Comparison of ENCODE assay signal across 29 cellular contexts in the genomic region with DNA sequence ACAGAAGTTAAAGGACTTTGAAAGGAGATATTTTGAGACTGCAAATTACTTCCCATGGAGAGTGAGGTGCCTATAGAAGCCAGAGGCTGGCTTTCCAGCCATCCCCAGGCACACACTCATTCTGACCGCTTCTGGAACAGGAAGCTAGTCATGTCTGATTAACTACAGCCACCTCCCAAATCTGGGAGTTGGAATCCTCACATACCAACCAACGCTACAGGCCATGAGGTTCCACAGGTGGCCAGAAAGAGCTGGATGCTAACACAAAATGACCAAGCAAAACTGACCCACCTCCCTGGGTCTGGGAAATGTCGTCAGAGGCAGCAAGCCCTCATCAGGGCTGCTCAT.
DNase-seq lines count a peak whose midpoint lies in the region; ATAC-seq and TF ChIP-seq lines count a peak whose summit lies in the region.
"Had no signal": no experiment of that assay in that cellular context is flagged by ENCODE, and none has a peak within 500 bp of the region (broad histone marks: within the 10 kb centered on the region; RNA-seq: fewer than 3 reads in every experiment).

No MANE protein-coding gene starts in this region.

- no peaks in the 10 kb centered on the region for H3K27me3 ChIP-seq in PC-3 (ENCODE audit: low read length)
- no peaks in the 10 kb centered on the region for H3K27me3 ChIP-seq in Peyer's patch
- H3K27me3 ChIP-seq: BLaER1, body of pancreas, colonic mucosa, vagina had no signal

- POLR2A ChIA-PET in PC-3 (lab: Charles Lee; ENCODE audit: unreplicated experiment), result no interaction called here
- POLR2A ChIA-PET in activated CD4-positive, alpha-beta T cell treated with anti-CD3 and anti-CD28 coated beads for 36 hours (lab: Charles Lee), result no interaction called here

- H3K36me3 ChIP-seq in PC-3 (ENCODE audit: low read depth, low read length) (no peaks in the 10 kb centered on the region), Peyer's patch (no peaks in the 10 kb centered on the region)
- H3K36me3 ChIP-seq: BLaER1, colonic mucosa, HAP-1, vagina had no signal

- CTCF ChIA-PET in PC-3 (lab: Charles Lee), result no interaction called here
- CTCF ChIA-PET in activated CD4-positive, alpha-beta T cell treated with anti-CD3 and anti-CD28 coated beads for 36 hours (lab: Charles Lee), result interaction anchor here (1.3 kb wide), 2 partner anchors 15 to 412 kb away, joined by 4 to 5 read pairs; no protein-coding TSS in a partner anchor

- H3K27ac ChIP-seq in PC-3 (ENCODE audit: low read length) (no peak overlapping the region), Peyer's patch (no peak overlapping the region)
- H3K27ac ChIP-seq: BLaER1, body of pancreas, colonic mucosa, vagina had no signal

- H3K9me2 ChIP-seq in PC-3 (replicated peaks; ENCODE audit: low read length), result no peaks in the 10 kb centered on the region

- H3K4me1 Mint-ChIP-seq in activated CD4-positive, alpha-beta T cell treated with anti-CD3 and anti-CD28 coated beads for 36 hours, result peaks cover 11% of the 10 kb centered on the region
- H3K4me1 Mint-ChIP-seq: naive B cell had no signal

- TF ChIP-seq POLR2A in Peyer's patch (IDR thresholded peaks at IDR 0.05), result no peak

- H3K4me3 Mint-ChIP-seq in activated CD4-positive, alpha-beta T cell treated with anti-CD3 and anti-CD28 coated beads for 36 hours, result no peak overlapping the region
- H3K4me3 Mint-ChIP-seq: activated CD4-positive, alpha-beta memory T cell treated with anti-CD3 and anti-CD28 coated beads, Interleukin-2, amount 10 ng/mL, durations not matched to agents 7 days and 5 days; effector memory CD8-positive, alpha-beta T cell; IgD-negative memory B cell; naive B cell had no signal

- DNase-seq in EL, result peak; percentile 9
- peak; percentile 35 for DNase-seq in PC-3
- peak; percentile 59 for DNase-seq in dermis blood vessel endothelial cell
- DNase-seq in lung microvascular endothelial cell (ENCODE audit: low read depth in 2 of 2), result peak; percentile 21 to 69
- no peak for DNase-seq in epidermal melanocyte (ENCODE audit: insufficient read length, low spot score)
- no peak for DNase-seq in activated CD4-positive, alpha-beta T cell treated with anti-CD3 and anti-CD28 coated beads for 36 hours
- DNase-seq in UCSD-AML1 (lab: John Stamatoyannopoulos, UW; ENCODE audit: unreplicated experiment), result no peak
- no peak for DNase-seq in Peyer's patch
- DNase-seq: activated CD4-positive, alpha-beta memory T cell treated with anti-CD3 and anti-CD28 coated beads, Interleukin-2, amount 10 ng/mL, durations not matched to agents 7 days and 5 days; activated CD4-positive, CD25-positive, alpha-beta regulatory T cell; activated effector memory CD4-positive, alpha-beta T cell treated with anti-CD3 and anti-CD28 coated beads, Interleukin-2, amount 50 U/mL, for 16 hours; body of pancreas; colonic mucosa; COR-L47; effector memory CD8-positive, alpha-beta T cell; left cardiac atrium; mesenchymal stem cell; naive B cell; NCI-H1105 treated with DMSO at 0.1 percent for 48 hours; NCI-H2029; NCI-H226; NCI-H774; stimulated activated CD4-positive, alpha-beta T cell treated with anti-CD3 and anti-CD28 coated beads, Interleukin-12 subunit alpha, Interleukin-12 subunit beta, amount 100 ng/mL, for 4 hours; stimulated activated naive CD8-positive, alpha-beta T cell treated with anti-CD3 and anti-CD28 coated beads, Interleukin-15, Interleukin-2, amounts not matched to agents 100 U/mL and 50 U/mL, for 24 hours; T-helper 9 cell had no signal

- no peaks in the 10 kb centered on the region for H3K36me3 Mint-ChIP-seq in activated CD4-positive, alpha-beta T cell treated with anti-CD3 and anti-CD28 coated beads for 36 hours (ENCODE audit: low read depth)
- H3K36me3 Mint-ChIP-seq: naive B cell had no signal

- H3K4me3 ChIP-seq in PC-3 (ENCODE audit: low read length), result no peak overlapping the region
- H3K4me3 ChIP-seq in Peyer's patch, result no peak overlapping the region
- H3K4me3 ChIP-seq: BLaER1, body of pancreas, colonic mucosa, HAP-1, vagina had no signal

- H3K79me2 ChIP-seq in PC-3 (ENCODE audit: low read length), result no peaks in the 10 kb centered on the region

- peak; percentile 63 for ATAC-seq in PC-3
- no peak for ATAC-seq in activated CD4-positive, alpha-beta T cell treated with anti-CD3 and anti-CD28 coated beads for 36 hours
- ATAC-seq: body of pancreas; effector memory CD8-positive, alpha-beta T cell; stimulated activated naive CD8-positive, alpha-beta T cell treated with anti-CD3 and anti-CD28 coated beads, Interleukin-15, Interleukin-2, amounts not matched to agents 100 U/mL and 50 U/mL, for 24 hours had no signal

- H2AFZ ChIP-seq in PC-3 (ENCODE audit: low read length), result no peak overlapping the region

- TF ChIP-seq CTCF in PC-3 (conservative IDR thresholded peaks at IDR 0.05; ENCODE audit: low read depth, low read length) (no peak), Peyer's patch (IDR thresholded peaks at IDR 0.05) (no peak)

- no peaks in the 10 kb centered on the region for H3K27me3 Mint-ChIP-seq in activated CD4-positive, alpha-beta T cell treated with anti-CD3 and anti-CD28 coated beads for 36 hours
- H3K27me3 Mint-ChIP-seq: activated CD4-positive, alpha-beta memory T cell treated with anti-CD3 and anti-CD28 coated beads, Interleukin-2, amount 10 ng/mL, durations not matched to agents 7 days and 5 days; effector memory CD8-positive, alpha-beta T cell; IgD-negative memory B cell; naive B cell had no signal

- no peaks in the 10 kb centered on the region for H4K20me1 ChIP-seq in PC-3 (ENCODE audit: low read length)
- H4K20me1 ChIP-seq: BLaER1 had no signal

- no peaks in the 10 kb centered on the region for H3K9me3 Mint-ChIP-seq in activated CD4-positive, alpha-beta T cell treated with anti-CD3 and anti-CD28 coated beads for 36 hours (ENCODE audit: low read depth)
- H3K9me3 Mint-ChIP-seq: activated CD4-positive, alpha-beta memory T cell treated with anti-CD3 and anti-CD28 coated beads, Interleukin-2, amount 10 ng/mL, durations not matched to agents 7 days and 5 days; effector memory CD8-positive, alpha-beta T cell; IgD-negative memory B cell; naive B cell had no signal

- no peak overlapping the region for H3K4me2 ChIP-seq in PC-3 (ENCODE audit: low read length)
- H3K4me2 ChIP-seq: BLaER1 had no signal

- no TSS peak for BruUV-seq in PC-3 (replicated peaks; lab: Mats Ljungman, UMichigan)

- H3K9me3 ChIP-seq in PC-3 (ENCODE audit: low read length) (no peaks in the 10 kb centered on the region), Peyer's patch (no peaks in the 10 kb centered on the region)
- H3K9me3 ChIP-seq: BLaER1, body of pancreas, colonic mucosa, HAP-1, vagina had no signal

- H3K9ac ChIP-seq in PC-3 (ENCODE audit: low read length), result no peak overlapping the region
- H3K9ac ChIP-seq: BLaER1 had no signal

- peaks cover 1% of the 10 kb centered on the region; the same call in 1 of the 2 replicates for H3K4me1 ChIP-seq in PC-3 (ENCODE audit: insufficient read depth, low read length)
- H3K4me1 ChIP-seq in Peyer's patch, result no peaks in the 10 kb centered on the region
- H3K4me1 ChIP-seq: BLaER1, body of pancreas, colonic mucosa, HAP-1, vagina had no signal

- intact Hi-C loops in PC-3 (cut with micrococcal nuclease), result loop anchor here (10.0 kb wide), 1 partner anchor 149 kb away; no protein-coding TSS in a partner anchor
- intact Hi-C loops in activated CD4-positive, alpha-beta T cell treated with anti-CD3 and anti-CD28 coated beads for 36 hours (cut with DNase I, micrococcal nuclease), result no loop called here

- H3K27ac Mint-ChIP-seq in activated CD4-positive, alpha-beta T cell treated with anti-CD3 and anti-CD28 coated beads for 36 hours, result no peak overlapping the region
- H3K27ac Mint-ChIP-seq: activated CD4-positive, alpha-beta memory T cell treated with anti-CD3 and anti-CD28 coated beads, Interleukin-2, amount 10 ng/mL, durations not matched to agents 7 days and 5 days had no signal

- H3F3A ChIP-seq in PC-3 (ENCODE audit: low read length, unreplicated experiment), result no peaks in the 10 kb centered on the region

Comparison
In these comparisons a context has a peak if more than half of its experiments do, and no peak if none do; other contexts are left out.
1. DNase-seq: peak in EL (single experiment), PC-3 (single experiment), dermis blood vessel endothelial cell (single experiment) and lung microvascular endothelial cell (2 of 2); none in epidermal melanocyte (single experiment), activated CD4-positive, alpha-beta T cell treated with anti-CD3 and anti-CD28 coated beads for 36 hours (single experiment), UCSD-AML1 (single experiment) and Peyer's patch (0 of 3).